In genomic region chr17:21240375-21241055, GRCh38 we compare ENCODE assay signal across 31 cellular contexts. TPM values are rescaled to one million over a fixed set of nuclear protein-coding genes. Genes with fewer than 3 reads are reported as not detected.
DNase-seq lines count a peak whose midpoint lies in the region; ATAC-seq, FAIRE-seq and TF ChIP-seq lines count a peak whose summit lies in the region.
"Had no signal": no experiment of that assay in that cellular context is flagged by ENCODE, and none has a peak within 500 bp of the region (broad histone marks: within the 10 kb centered on the region; RNA-seq: fewer than 3 reads in every experiment).

No MANE protein-coding gene starts in this region.

- no peak for DNase-seq in IMR-90
- DNase-seq in neural progenitor cell (ENCODE audit: low spot score) = no peak
- no peak for DNase-seq in RPMI8226
- DNase-seq in small intestine = no peak
- no peak for DNase-seq in endothelial cell (ENCODE audit: low spot score)
- DNase-seq in nucleus accumbens (lab: John Stamatoyannopoulos, UW) = no peak
- DNase-seq: activated CD4-positive, alpha-beta memory T cell treated with anti-CD3 and anti-CD28 coated beads, Interleukin-2, amount 10 ng/mL, durations not matched to agents 7 days and 5 days; activated CD4-positive, CD25-positive, alpha-beta regulatory T cell treated with anti-CD3 and anti-CD28 coated beads, Interleukin-2, amount 50 U/mL, for 72 hours; activated CD8-positive, alpha-beta memory T cell treated with anti-CD3 and anti-CD28 coated beads, Interleukin-2, amount 50 U/mL, for 48 hours; CD4-positive, alpha-beta T cell; effector CD8-positive, alpha-beta T cell; heart right ventricle; natural killer cell; NCI-H2029 treated with DMSO at 0.1 percent for 48 hours; NCI-H345; NCI-H774; pancreas; stimulated activated naive CD8-positive, alpha-beta T cell treated with anti-CD3 and anti-CD28 coated beads, Interleukin-15, Interleukin-2, amounts not matched to agents 100 U/mL and 50 U/mL, for 24 hours; testis had no signal

- H4K5ac ChIP-seq in IMR-90 (ENCODE audit: low read depth, low read length) = no peak overlapping the region

- no peak overlapping the region for H2AFZ ChIP-seq in IMR-90 (replicated peaks; ENCODE audit: low read length, poor library complexity)
- peak overlapping the region; percentile 1 for H2AFZ ChIP-seq in neural progenitor cell (replicated peaks)
- H2AFZ ChIP-seq: GM23248 had no signal

- no peak overlapping the region for H2BK20ac ChIP-seq in IMR-90 (ENCODE audit: low read depth, low read length)

- intact Hi-C loops in IMR-90 (cut with micrococcal nuclease) = no loop called here

- no peaks in the 10 kb centered on the region for H3K79me2 ChIP-seq in neural progenitor cell (ENCODE audit: low read depth)

- peaks cover 8% of the 10 kb centered on the region for H3F3A ChIP-seq in neural progenitor cell (ENCODE audit: low read depth)

- CTCF ChIA-PET in IMR-90 (lab: Yijun Ruan, JAX) = interaction anchor here (0.5 to 0.7 kb wide), 3 partner anchors 45 to 162 kb away, joined by 3 to 7 read pairs (median 4); no protein-coding TSS in a partner anchor

- H2BK120ac ChIP-seq in IMR-90 (ENCODE audit: low read depth, low read length) = no peak overlapping the region

- no peaks in the 10 kb centered on the region for H3K27me3 ChIP-seq in BLaER1 treated with 17β-estradiol and CSF1 and Interleukin-3, amounts not matched to agents 10 nM and 100 nM
- H3K27me3 ChIP-seq in IMR-90 (ENCODE audit: control insufficient read depth, insufficient read depth, low read length) = no peaks in the 10 kb centered on the region
- no peaks in the 10 kb centered on the region for H3K27me3 ChIP-seq in iPS-20b (ENCODE audit: insufficient read depth, low read length)
- H3K27me3 ChIP-seq in neural progenitor cell = no peaks in the 10 kb centered on the region
- no peaks in the 10 kb centered on the region for H3K27me3 ChIP-seq in small intestine (ENCODE audit: control insufficient read depth in 2 of 2, insufficient read depth in 2 of 2, low read length in 2 of 2)
- H3K27me3 ChIP-seq: heart right ventricle, pancreas, testis, vagina had no signal

- POLR2A ChIA-PET in IMR-90 (lab: Charles Lee; ENCODE audit: unreplicated experiment) = no interaction called here

- H3K4me3 ChIP-seq in BLaER1 treated with 17β-estradiol and CSF1 and Interleukin-3, amounts not matched to agents 10 nM and 100 nM = no peak overlapping the region
- H3K4me3 ChIP-seq in IMR-90 (ENCODE audit: insufficient read depth, low read depth, low read length) (no peak overlapping the region), iPS-20b (ENCODE audit: low read length) (no peak overlapping the region), neural progenitor cell (no peak overlapping the region), small intestine (ENCODE audit: low read depth in 1 of 2, low read length in 2 of 2) (no peak overlapping the region)
- H3K4me3 ChIP-seq: GM12878, GM23248, heart right ventricle, pancreas, SK-N-MC, testis, vagina had no signal

- H3K9me3 ChIP-seq in BLaER1 treated with 17β-estradiol and CSF1 and Interleukin-3, amounts not matched to agents 10 nM and 100 nM (replicated peaks in 1 of 11) = no peaks in the 10 kb centered on the region
- H3K9me3 ChIP-seq in IMR-90 (ENCODE audit: control insufficient read depth, insufficient read depth, low read length) = no peaks in the 10 kb centered on the region
- no peaks in the 10 kb centered on the region for H3K9me3 ChIP-seq in iPS-20b (ENCODE audit: insufficient read depth, low read depth, low read length)
- no peaks in the 10 kb centered on the region for H3K9me3 ChIP-seq in neural progenitor cell (ENCODE audit: low read depth)
- no peaks in the 10 kb centered on the region for H3K9me3 ChIP-seq in small intestine (ENCODE audit: control insufficient read depth, low read depth)
- H3K9me3 ChIP-seq: heart right ventricle, pancreas, testis, vagina had no signal

- H4K8ac ChIP-seq in IMR-90 (ENCODE audit: low read depth in 2 of 2, low read length in 2 of 2) = no peak overlapping the region

- peak overlapping the region; percentile 63 for H3K27ac Mint-ChIP-seq in neural progenitor cell
- no peak overlapping the region for H3K27ac Mint-ChIP-seq in endothelial cell (ENCODE audit: unreplicated experiment)
- H3K27ac Mint-ChIP-seq: activated CD4-positive, alpha-beta memory T cell treated with anti-CD3 and anti-CD28 coated beads, Interleukin-2, amount 10 ng/mL, durations not matched to agents 7 days and 5 days; activated naive CD4-positive, alpha-beta T cell treated with anti-CD3 and anti-CD28 coated beads, Interleukin-2, amount 50 U/mL, for 24 hours; activated T-helper 17 cell treated with anti-CD3 and anti-CD28 coated beads, Interleukin-2, amount 50 U/mL, for 72 hours; CD4-positive, alpha-beta T cell; natural killer cell had no signal

- 75% methylated on average over 7 of the region's 24 CpGs; no CpG with 5 or more reads in 1 of the 2 experiments for WGBS in IMR-90 (ENCODE audit: extremely low coverage in 2 of 2, insufficient read length in 1 of 2), 2 experiments
- 73 to 78% (median 78%) methylated on average over 23 to 24 of the region's 24 CpGs for WGBS in small intestine, 3 donors

- BruUV-seq in IMR-90 (replicated peaks; lab: Mats Ljungman, UMichigan) = no TSS peak

- H4K20me1 ChIP-seq in BLaER1 treated with 17β-estradiol and CSF1 and Interleukin-3, amounts not matched to agents 10 nM and 100 nM = peaks cover 0 to 54% (median 11%) of the 10 kb centered on the region in 11 experiments; a peak in 12 of 22 replicates
- H4K20me1 ChIP-seq in IMR-90 (ENCODE audit: insufficient read depth, low read length) (no peaks in the 10 kb centered on the region; the same call in 1 of the 2 replicates), neural progenitor cell (ENCODE audit: low read depth) (peaks cover 12% of the 10 kb centered on the region)

- no peak overlapping the region for H3K4ac ChIP-seq in IMR-90 (ENCODE audit: low read depth, low read length)

- H3K4me3 Mint-ChIP-seq in neural progenitor cell (no peak overlapping the region), endothelial cell (ENCODE audit: unreplicated experiment) (no peak overlapping the region)
- H3K4me3 Mint-ChIP-seq: activated CD4-positive, alpha-beta memory T cell treated with anti-CD3 and anti-CD28 coated beads, Interleukin-2, amount 10 ng/mL, durations not matched to agents 7 days and 5 days; activated naive CD4-positive, alpha-beta T cell treated with anti-CD3 and anti-CD28 coated beads, Interleukin-2, amount 50 U/mL, for 24 hours; activated T-helper 17 cell treated with anti-CD3 and anti-CD28 coated beads, Interleukin-2, amount 50 U/mL, for 72 hours; CD4-positive, alpha-beta T cell; natural killer cell had no signal

- no peaks in the 10 kb centered on the region for H3K79me1 ChIP-seq in IMR-90 (ENCODE audit: low read depth in 1 of 2, low read length in 2 of 2)

- no peak overlapping the region for H3K56ac ChIP-seq in IMR-90 (ENCODE audit: extremely low read depth, insufficient read depth, low read length)

- dilution Hi-C loops in IMR-90 (cut with HindIII; ENCODE audit: low sequenced_read_pairs, unreplicated experiment) = no loop called here

- TF ChIP-seq RAD21 in IMR-90 (IDR thresholded peaks at IDR 0.05; ENCODE audit: low read length) = no peak

- TF ChIP-seq CTCF in IMR-90 (conservative IDR thresholded peaks at IDR 0.05; ENCODE audit: low read depth, low read length) (no peak), neural progenitor cell (IDR thresholded peaks at IDR 0.05) (no peak), endothelial cell (IDR thresholded peaks at IDR 0.05; ENCODE audit: unreplicated experiment) (no peak)

- H3K18ac ChIP-seq in IMR-90 (ENCODE audit: low read depth, low read length) = no peak overlapping the region

- in situ Hi-C loops in IMR-90 (cut with MboI; ENCODE audit: low sequenced_read_pairs) = no loop called here

- H3K36me3 Mint-ChIP-seq in neural progenitor cell = no peaks in the 10 kb centered on the region
- peaks cover 3% of the 10 kb centered on the region for H3K36me3 Mint-ChIP-seq in endothelial cell (ENCODE audit: low read depth, unreplicated experiment)
- H3K36me3 Mint-ChIP-seq: activated naive CD4-positive, alpha-beta T cell treated with anti-CD3 and anti-CD28 coated beads, Interleukin-2, amount 50 U/mL, for 24 hours; natural killer cell had no signal

- peak overlapping the region in 7 of 11 experiments; percentile 23 to 64 (median 46); a peak in 9 of 22 replicates for H3K4me2 ChIP-seq in BLaER1 treated with 17β-estradiol and CSF1 and Interleukin-3, amounts not matched to agents 10 nM and 100 nM
- H3K4me2 ChIP-seq in IMR-90 (ENCODE audit: low read depth, low read length) (no peak overlapping the region), neural progenitor cell (peak overlapping the region; percentile 21)

- no peaks in the 10 kb centered on the region for H3K9me1 ChIP-seq in IMR-90 (ENCODE audit: insufficient read depth, low read length)

- H3K14ac ChIP-seq in IMR-90 (replicated peaks; ENCODE audit: low read depth, low read length) = no peak overlapping the region

- no peak overlapping the region for H4K91ac ChIP-seq in IMR-90 (ENCODE audit: insufficient read depth, low read depth, low read length)

- H3K27me3 Mint-ChIP-seq in neural progenitor cell (ENCODE audit: insufficient read depth, low read depth) (peaks cover 6% of the 10 kb centered on the region), endothelial cell (ENCODE audit: unreplicated experiment) (peaks cover 12% of the 10 kb centered on the region)
- H3K27me3 Mint-ChIP-seq: activated CD4-positive, alpha-beta memory T cell treated with anti-CD3 and anti-CD28 coated beads, Interleukin-2, amount 10 ng/mL, durations not matched to agents 7 days and 5 days; activated naive CD4-positive, alpha-beta T cell treated with anti-CD3 and anti-CD28 coated beads, Interleukin-2, amount 50 U/mL, for 24 hours; activated T-helper 17 cell treated with anti-CD3 and anti-CD28 coated beads, Interleukin-2, amount 50 U/mL, for 72 hours; CD4-positive, alpha-beta T cell had no signal

- no peak for FAIRE-seq in small intestine (lab: Jason Lieb, UNC)
- FAIRE-seq: bronchial epithelial cell, colon, pancreas, TTC549 had no signal

- no peak for ATAC-seq in IMR-90 (ENCODE audit: low read depth)
- ATAC-seq: activated T-helper 17 cell treated with anti-CD3 and anti-CD28 coated beads, Interleukin-2, amount 50 U/mL, for 72 hours had no signal

- TF ChIP-seq POLR2A in IMR-90 (IDR thresholded peaks at IDR 0.05; ENCODE audit: low read depth, low read length) = no peak

- peaks cover 0 to 5% (median 0%) of the 10 kb centered on the region in 11 experiments; a peak in 1 of 22 replicates for H3K36me3 ChIP-seq in BLaER1 treated with 17β-estradiol and CSF1 and Interleukin-3, amounts not matched to agents 10 nM and 100 nM
- H3K36me3 ChIP-seq in IMR-90 (ENCODE audit: control insufficient read depth, insufficient read depth, low read length) (peaks cover 7% of the 10 kb centered on the region; the same call in 1 of the 2 replicates), iPS-20b (ENCODE audit: insufficient read depth, low read depth, low read length) (no peaks in the 10 kb centered on the region), neural progenitor cell (no peaks in the 10 kb centered on the region), small intestine (ENCODE audit: control insufficient read depth in 2 of 2, insufficient read depth in 2 of 2, low read length in 2 of 2) (peaks cover 0 to 3% of the 10 kb centered on the region in 2 donors)
- H3K36me3 ChIP-seq: pancreas, vagina had no signal

- H2AK9ac ChIP-seq in IMR-90 (replicated peaks; ENCODE audit: low read depth, low read length, poor library complexity) = peak overlapping the region; percentile 81

- peak overlapping the region in 1 of 11 experiments; percentile 18; a peak in 1 of 22 replicates for H3K27ac ChIP-seq in BLaER1 treated with 17β-estradiol and CSF1 and Interleukin-3, amounts not matched to agents 10 nM and 100 nM
- H3K27ac ChIP-seq in IMR-90 (ENCODE audit: insufficient read depth, low read length) (no peak overlapping the region), iPS-20b (ENCODE audit: low read length) (peak overlapping the region; percentile 19), neural progenitor cell (no peak overlapping the region), small intestine (ENCODE audit: low read depth in 1 of 2, low read length in 1 of 2) (no peak overlapping the region)
- H3K27ac ChIP-seq: GM23248, pancreas, RWPE1, SK-N-MC, testis, vagina had no signal

- H3K9me3 Mint-ChIP-seq in neural progenitor cell = no peaks in the 10 kb centered on the region
- no peaks in the 10 kb centered on the region for H3K9me3 Mint-ChIP-seq in endothelial cell (ENCODE audit: unreplicated experiment)
- H3K9me3 Mint-ChIP-seq: activated CD4-positive, alpha-beta memory T cell treated with anti-CD3 and anti-CD28 coated beads, Interleukin-2, amount 10 ng/mL, durations not matched to agents 7 days and 5 days; activated naive CD4-positive, alpha-beta T cell treated with anti-CD3 and anti-CD28 coated beads, Interleukin-2, amount 50 U/mL, for 24 hours; activated T-helper 17 cell treated with anti-CD3 and anti-CD28 coated beads, Interleukin-2, amount 50 U/mL, for 72 hours; CD4-positive, alpha-beta T cell; natural killer cell had no signal

- H3K23ac ChIP-seq in IMR-90 (ENCODE audit: low read depth, low read length) = no peak overlapping the region

- H3K4me1 ChIP-seq in BLaER1 treated with 17β-estradiol and CSF1 and Interleukin-3, amounts not matched to agents 10 nM and 100 nM = peaks cover 21 to 46% (median 36%) of the 10 kb centered on the region in 10 experiments; a peak in 19 of 20 replicates
- H3K4me1 ChIP-seq in IMR-90 (ENCODE audit: control insufficient read depth, insufficient read depth, low read length) (0 out of 2 replicates have a peak, but pooled peaks cover 1% of the 10 kb centered on the region), iPS-20b (ENCODE audit: insufficient read depth, low read length) (peaks cover 9% of the 10 kb centered on the region; the same call in 1 of the 2 replicates), neural progenitor cell (peaks cover 24% of the 10 kb centered on the region), small intestine (ENCODE audit: control insufficient read depth in 2 of 2, insufficient read depth in 1 of 2, low read depth in 1 of 2, low read length in 1 of 2) (no peaks in the 10 kb centered on the region)
- H3K4me1 ChIP-seq: pancreas, testis had no signal

- peak overlapping the region in 3 of 11 experiments; percentile 7 to 51 (median 9); a peak in 1 of 22 replicates for H3K9ac ChIP-seq in BLaER1 treated with 17β-estradiol and CSF1 and Interleukin-3, amounts not matched to agents 10 nM and 100 nM
- H3K9ac ChIP-seq in IMR-90 (ENCODE audit: low read depth, low read length) (no peak overlapping the region), iPS-20b (ENCODE audit: low read depth, low read length) (peak overlapping the region; percentile 54; the same call in 1 of the 2 replicates), neural progenitor cell (no peak overlapping the region)
- H3K9ac ChIP-seq: GM23248 had no signal

- H2BK5ac ChIP-seq in IMR-90 (ENCODE audit: low read depth, low read length, poor library complexity, severe bottlenecking) = no peak overlapping the region

- H3K4me1 Mint-ChIP-seq in neural progenitor cell (peaks cover 24% of the 10 kb centered on the region), endothelial cell (ENCODE audit: unreplicated experiment) (no peaks in the 10 kb centered on the region)
- H3K4me1 Mint-ChIP-seq: activated CD4-positive, alpha-beta memory T cell treated with anti-CD3 and anti-CD28 coated beads, Interleukin-2, amount 10 ng/mL, durations not matched to agents 7 days and 5 days; activated naive CD4-positive, alpha-beta T cell treated with anti-CD3 and anti-CD28 coated beads, Interleukin-2, amount 50 U/mL, for 24 hours had no signal

- H2BK15ac ChIP-seq in IMR-90 (ENCODE audit: low read depth, low read length) = no peak overlapping the region

- no peak overlapping the region for H2AK5ac ChIP-seq in IMR-90 (ENCODE audit: low read depth, low read length)

RNA-seq across cellular contexts. Expression of gene NATD1, which starts 12.7 kb away (rescaled TPM):
- total RNA-seq in IMR-90 (2012; rRNA removed) (0.56 and 0.90 TPM in 2 replicates), neural progenitor cell (ENCODE audit: low replicate concordance) (4.3 and 7.8 TPM in 2 replicates), endothelial cell (ENCODE audit: unreplicated experiment) (30.3 TPM)
- polyA plus RNA-seq in IMR-90 (2012; rRNA removed) (4.1 and 4.3 TPM in 2 replicates), small intestine (1 to 10 TPM; 2.4 to 2.9 (median 2.8) TPM)
- 2.2 and 5.3 TPM in 2 replicates for polyA plus RNA-seq in IMR-90 (2012; cell fraction: cytosol; rRNA removed)
- 4.7 and 7.3 TPM in 2 replicates for polyA plus RNA-seq in IMR-90 (2012; cell fraction: nucleus; rRNA removed; ENCODE audit: low replicate concordance)

RNA-seq across cellular contexts. Expression of gene TMEM11, which starts 26.6 kb away (rescaled TPM):
- 19.2 and 19.9 TPM in 2 replicates for total RNA-seq in IMR-90 (2012; rRNA removed)
- polyA plus RNA-seq in IMR-90 (2012; rRNA removed) = 44.7 and 57.6 TPM in 2 replicates
- polyA plus RNA-seq in IMR-90 (2012; cell fraction: cytosol; rRNA removed) = 38.0 and 64.3 TPM in 2 replicates
- polyA plus RNA-seq in IMR-90 (2012; cell fraction: nucleus; rRNA removed; ENCODE audit: low replicate concordance) = 17.1 and 33.2 TPM in 2 replicates
- 17.3 and 20.9 TPM in 2 replicates for total RNA-seq in neural progenitor cell (ENCODE audit: low replicate concordance)
- polyA plus RNA-seq in small intestine = 10 to 100 TPM; 23.8 to 38.7 (median 30.0) TPM
- 36.9 TPM for total RNA-seq in endothelial cell (ENCODE audit: unreplicated experiment)

RNA-seq across cellular contexts. Expression of gene MAP2K3, which starts 44.0 kb away (rescaled TPM):
- total RNA-seq in IMR-90 (2012; rRNA removed) = 23.5 and 25.0 TPM in 2 replicates
- 72.6 and 82.2 TPM in 2 replicates for polyA plus RNA-seq in IMR-90 (2012; rRNA removed)
- polyA plus RNA-seq in IMR-90 (2012; cell fraction: cytosol; rRNA removed) = 80.0 and 96.7 TPM in 2 replicates
- polyA plus RNA-seq in IMR-90 (2012; cell fraction: nucleus; rRNA removed; ENCODE audit: low replicate concordance) = 106 and 189 TPM in 2 replicates
- total RNA-seq in neural progenitor cell (ENCODE audit: low replicate concordance) = 3.5 and 9.4 TPM in 2 replicates
- polyA plus RNA-seq in small intestine = 10 to 100 TPM; 49.7 to 98.2 (median 97.8) TPM
- total RNA-seq in endothelial cell (ENCODE audit: unreplicated experiment) = 65.8 TPM
